In the genomic region with DNA sequence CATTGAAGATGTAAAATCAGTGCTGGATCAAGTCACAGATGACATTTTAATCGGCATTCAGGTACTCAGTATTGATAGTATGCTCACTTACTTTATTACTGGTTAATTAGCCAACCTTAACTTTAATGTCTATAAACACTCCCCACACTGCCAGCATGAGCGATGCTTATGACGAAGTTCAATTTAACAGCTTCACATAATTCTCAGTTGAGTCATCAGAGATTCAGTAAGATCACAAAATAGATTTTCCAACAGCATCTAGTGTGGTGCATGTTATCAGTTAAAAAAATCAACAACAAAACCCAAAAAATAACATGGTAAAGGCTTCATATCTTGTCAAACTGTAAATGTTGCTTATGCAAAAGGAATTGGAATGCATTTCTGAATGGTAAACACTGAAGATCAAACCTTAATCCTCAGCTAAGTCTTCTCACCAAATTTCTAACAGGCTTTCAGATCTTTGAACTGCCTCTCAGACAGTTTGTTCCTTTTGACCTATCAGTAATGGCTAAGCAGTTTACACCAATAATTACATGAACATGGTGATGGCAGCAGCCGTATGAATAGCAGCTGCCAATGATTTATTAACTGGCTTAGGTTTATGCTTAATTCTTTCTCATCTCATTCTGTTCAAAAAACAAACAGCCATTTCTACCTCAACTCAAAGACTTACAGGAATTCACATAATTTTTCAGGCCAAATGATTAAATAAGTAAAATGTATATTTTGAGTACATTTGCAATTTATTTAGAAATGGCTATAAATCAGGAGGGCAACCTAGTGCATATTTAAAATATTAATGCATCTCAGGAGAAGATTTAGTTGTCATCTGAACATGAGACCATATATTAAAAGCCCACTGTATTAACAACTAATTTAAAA, we compare ENCODE assay signal across 11 cellular contexts.
A peak's percentile ranks its signal among the peaks of the same experiment; 100 is the strongest.
DNase-seq lines count a peak whose midpoint lies in the region; ATAC-seq and TF ChIP-seq lines count a peak whose summit lies in the region.
"Had no signal": no experiment of that assay in that cellular context is flagged by ENCODE, and none has a peak within 500 bp of the region (broad histone marks: within the 10 kb centered on the region; RNA-seq: fewer than 3 reads in every experiment).

No MANE protein-coding gene starts in this region.

- H3K36me3 Mint-ChIP-seq in activated CD4-positive, alpha-beta T cell treated with anti-CD3 and anti-CD28 coated beads for 36 hours (ENCODE audit: low read depth) = no peaks in the 10 kb centered on the region
- H3K36me3 Mint-ChIP-seq in type B pancreatic cell = no peaks in the 10 kb centered on the region

- TF ChIP-seq CTCF in foreskin fibroblast (IDR thresholded peaks at IDR 0.05; ENCODE audit: low read depth, low read length) (no peak), type B pancreatic cell (conservative IDR thresholded peaks at IDR 0.05) (no peak)

- no peak for DNase-seq in activated CD4-positive, alpha-beta T cell treated with anti-CD3 and anti-CD28 coated beads for 36 hours
- DNase-seq in activated CD4-positive, alpha-beta T cell treated with anti-CD3 and anti-CD28 coated beads, Interleukin-2, amount 50 U/mL, for 1 hour = no peak
- peak; percentile 39 for DNase-seq in SW480 (ENCODE audit: low spot score)
- DNase-seq in foreskin fibroblast = peak; percentile 71 to 81
- no peak for DNase-seq in type B pancreatic cell (ENCODE audit: extremely low spot score, unreplicated experiment)
- DNase-seq in ecto neural progenitor cell (ENCODE audit: low spot score) = no peak
- DNase-seq in NK-92 treated with Interleukin-12 subunit alpha and Interleukin-12 subunit beta, amount 100 ng/mL, for 24 hours (lab: John Stamatoyannopoulos, UW) = no peak
- no peak for DNase-seq in activated CD8-positive, alpha-beta memory T cell treated with anti-CD3 and anti-CD28 coated beads, Interleukin-2, amount 50 U/mL, for 4 hours
- DNase-seq: MM.1S had no signal

- peaks cover 36% of the 10 kb centered on the region for H3K4me1 Mint-ChIP-seq in activated CD4-positive, alpha-beta T cell treated with anti-CD3 and anti-CD28 coated beads for 36 hours
- peaks cover 23% of the 10 kb centered on the region for H3K4me1 Mint-ChIP-seq in type B pancreatic cell (ENCODE audit: unreplicated experiment)

- peaks cover 6% of the 10 kb centered on the region for H3K9me3 Mint-ChIP-seq in activated CD4-positive, alpha-beta T cell treated with anti-CD3 and anti-CD28 coated beads for 36 hours (ENCODE audit: low read depth)
- no peaks in the 10 kb centered on the region for H3K9me3 Mint-ChIP-seq in type B pancreatic cell

- H3K27ac Mint-ChIP-seq in activated CD4-positive, alpha-beta T cell treated with anti-CD3 and anti-CD28 coated beads for 36 hours = peak overlapping the region; percentile 2
- peak overlapping the region; percentile 23 for H3K27ac Mint-ChIP-seq in type B pancreatic cell
- H3K27ac Mint-ChIP-seq: activated T-helper 1 cell treated with anti-CD3 and anti-CD28 coated beads, Interleukin-12 subunit alpha, Interleukin-12 subunit beta, Interleukin-2, Interleukin-4 antibody, amounts not matched to agents 30 ng/mL and 10 ng/mL and 1 ng/mL, durations not matched to agents 14 hours and 24 hours and 36 hours had no signal

- H3K4me3 ChIP-seq in foreskin fibroblast (ENCODE audit: low read depth in 1 of 2, low read length in 2 of 2) = no peak overlapping the region
- H3K4me3 ChIP-seq: BLaER1 treated with 17β-estradiol and CSF1 and Interleukin-3, amounts not matched to agents 10 nM and 100 nM had no signal

- no peaks in the 10 kb centered on the region for H3K27me3 Mint-ChIP-seq in activated CD4-positive, alpha-beta T cell treated with anti-CD3 and anti-CD28 coated beads for 36 hours
- no peaks in the 10 kb centered on the region for H3K27me3 Mint-ChIP-seq in type B pancreatic cell

- peak; percentile 77 for ATAC-seq in activated CD4-positive, alpha-beta T cell treated with anti-CD3 and anti-CD28 coated beads for 36 hours

- intact Hi-C loops in activated CD4-positive, alpha-beta T cell treated with anti-CD3 and anti-CD28 coated beads for 36 hours (cut with DNase I, micrococcal nuclease) = no loop called here

- H3K4me3 Mint-ChIP-seq in activated CD4-positive, alpha-beta T cell treated with anti-CD3 and anti-CD28 coated beads for 36 hours = no peak overlapping the region
- H3K4me3 Mint-ChIP-seq in type B pancreatic cell = no peak overlapping the region
- H3K4me3 Mint-ChIP-seq: activated T-helper 1 cell treated with anti-CD3 and anti-CD28 coated beads, Interleukin-12 subunit alpha, Interleukin-12 subunit beta, Interleukin-2, Interleukin-4 antibody, amounts not matched to agents 30 ng/mL and 10 ng/mL and 1 ng/mL, durations not matched to agents 14 hours and 24 hours and 36 hours had no signal

- POLR2A ChIA-PET in activated CD4-positive, alpha-beta T cell treated with anti-CD3 and anti-CD28 coated beads for 36 hours (lab: Charles Lee) = interaction anchor here (0.6 kb wide), 2 partner anchors 18 to 31 kb away, joined by 3 to 4 read pairs; no protein-coding TSS in a partner anchor

- CTCF ChIA-PET in activated CD4-positive, alpha-beta T cell treated with anti-CD3 and anti-CD28 coated beads for 36 hours (lab: Charles Lee) = interaction anchor here (0.7 to 3.9 kb wide), 3 partner anchors 10 to 116 kb away, joined by 3 to 15 read pairs (median 3); no protein-coding TSS in a partner anchor

Comparison
In these comparisons a context has a peak if more than half of its experiments do, and no peak if none do; other contexts are left out.
1. DNase-seq: peak in SW480 (single experiment) and foreskin fibroblast (2 of 2); none in activated CD4-positive, alpha-beta T cell treated with anti-CD3 and anti-CD28 coated beads for 36 hours (single experiment), activated CD4-positive, alpha-beta T cell treated with anti-CD3 and anti-CD28 coated beads, Interleukin-2, amount 50 U/mL, for 1 hour (single experiment), type B pancreatic cell (single experiment), ecto neural progenitor cell (single experiment), NK-92 treated with Interleukin-12 subunit alpha and Interleukin-12 subunit beta, amount 100 ng/mL, for 24 hours (single experiment) and activated CD8-positive, alpha-beta memory T cell treated with anti-CD3 and anti-CD28 coated beads, Interleukin-2, amount 50 U/mL, for 4 hours (single experiment).